14 cellular contexts compared by ENCODE assay signal in genomic region chr10:128036746-128037542, GRCh38.
DNase-seq lines count a peak whose midpoint lies in the region; ATAC-seq, FAIRE-seq and TF ChIP-seq lines count a peak whose summit lies in the region.
"Had no signal": no experiment of that assay in that cellular context is flagged by ENCODE, and none has a peak within 500 bp of the region (broad histone marks: within the 10 kb centered on the region; RNA-seq: fewer than 3 reads in every experiment).

No MANE protein-coding gene starts in this region.

- peaks cover 3% of the 10 kb centered on the region for H3K27me3 Mint-ChIP-seq in astrocyte (ENCODE audit: low read depth, unreplicated experiment)
- H3K27me3 Mint-ChIP-seq in immature natural killer cell (ENCODE audit: low read depth in 3 of 3): peaks cover 2 to 7% (median 2%) of the 10 kb centered on the region in 3 donors

- H3K4me3 Mint-ChIP-seq in astrocyte (ENCODE audit: unreplicated experiment) (no peak overlapping the region), immature natural killer cell (no peak overlapping the region)
- H3K4me3 Mint-ChIP-seq: activated CD4-positive, alpha-beta T cell treated with anti-CD3 and anti-CD28 coated beads, Interleukin-2, amount 10 ng/mL, durations not matched to agents 24 days and 14 days; type B pancreatic cell had no signal

- H3K4me2 ChIP-seq in astrocyte (ENCODE audit: low read length): peak overlapping the region; percentile 31

- intact Hi-C loops in left ventricle myocardium superior (cut with micrococcal nuclease): loop anchor here (5.0 kb wide), 1 partner anchor 35 kb away; no protein-coding TSS in a partner anchor
- intact Hi-C loops in Right ventricle myocardium superior (cut with DNase I): loop anchor here (5.0 kb wide), 1 partner anchor 35 kb away; no protein-coding TSS in a partner anchor

- TF ChIP-seq CTCF in astrocyte (IDR thresholded peaks at IDR 0.05; ENCODE audit: insufficient read depth, low read depth, low read length): no peak

- DNase-seq in left ventricle myocardium superior (no peak), Right ventricle myocardium superior (no peak), astrocyte (ENCODE audit: low read depth) (peak; percentile 54), immature natural killer cell (no peak), urothelium cell line (ENCODE audit: low spot score) (peak; percentile 52), caudate nucleus (lab: John Stamatoyannopoulos, UW) (no peak)
- DNase-seq: activated CD4-positive, alpha-beta T cell treated with anti-CD3 and anti-CD28 coated beads, Interleukin-2, amount 10 ng/mL, durations not matched to agents 24 days and 14 days; activated naive CD4-positive, alpha-beta T cell; effector CD8-positive, alpha-beta T cell; hippocampal formation; NCI-H1436 had no signal

- no peaks in the 10 kb centered on the region for H3K36me3 Mint-ChIP-seq in astrocyte (ENCODE audit: low read depth, unreplicated experiment)
- no peaks in the 10 kb centered on the region for H3K36me3 Mint-ChIP-seq in immature natural killer cell
- H3K36me3 Mint-ChIP-seq: type B pancreatic cell had no signal

- H3K27ac ChIP-seq in astrocyte (ENCODE audit: low read depth, low read length): no peak overlapping the region
- H3K27ac ChIP-seq in caudate nucleus (ENCODE audit: low read depth, low read length): no peak overlapping the region

- H3K27ac Mint-ChIP-seq in astrocyte (ENCODE audit: unreplicated experiment) (peak overlapping the region; percentile 63), immature natural killer cell (peak overlapping the region in 5 of 6 donors; percentile 21 to 59 (median 28))
- H3K27ac Mint-ChIP-seq: activated CD4-positive, alpha-beta T cell treated with anti-CD3 and anti-CD28 coated beads, Interleukin-2, amount 10 ng/mL, durations not matched to agents 24 days and 14 days; type B pancreatic cell had no signal

- no peaks in the 10 kb centered on the region for H3K36me3 ChIP-seq in astrocyte (ENCODE audit: insufficient read depth, low read length)

- H3K4me1 Mint-ChIP-seq in astrocyte (ENCODE audit: low read depth, unreplicated experiment) (peaks cover 5% of the 10 kb centered on the region), immature natural killer cell (peaks cover 4 to 13% of the 10 kb centered on the region in 2 donors)

- H3K4me3 ChIP-seq in astrocyte (ENCODE audit: insufficient read depth, low read depth, low read length): no peak overlapping the region

- no peak overlapping the region for H3K9ac ChIP-seq in astrocyte (ENCODE audit: low read length)

- ATAC-seq in left ventricle myocardium superior (peak; percentile 42), Right ventricle myocardium superior (ENCODE audit: poor library complexity) (no peak), HG02852 (IDR thresholded peaks at IDR 0.05; ENCODE audit: unreplicated experiment) (no peak), HG02623 (IDR thresholded peaks at IDR 0.05; ENCODE audit: unreplicated experiment) (no peak)

- no peaks in the 10 kb centered on the region for H3K79me2 ChIP-seq in astrocyte (ENCODE audit: insufficient read depth, low read length)

- no peaks in the 10 kb centered on the region for H3K27me3 ChIP-seq in astrocyte (ENCODE audit: insufficient read depth, low read length)

- H3K9me3 ChIP-seq in astrocyte (ENCODE audit: insufficient read depth, low read depth, low read length): no peaks in the 10 kb centered on the region

- H3K4me1 ChIP-seq in astrocyte (ENCODE audit: insufficient read depth, low read length): peaks cover 6% of the 10 kb centered on the region

- H3K9me3 Mint-ChIP-seq in astrocyte (ENCODE audit: unreplicated experiment) (no peaks in the 10 kb centered on the region), immature natural killer cell (no peaks in the 10 kb centered on the region)
- H3K9me3 Mint-ChIP-seq: activated CD4-positive, alpha-beta T cell treated with anti-CD3 and anti-CD28 coated beads, Interleukin-2, amount 10 ng/mL, durations not matched to agents 24 days and 14 days; type B pancreatic cell had no signal

- FAIRE-seq in astrocyte (lab: Jason Lieb, UNC): no peak
- FAIRE-seq in urothelium cell line (lab: Jason Lieb, UNC): no peak

- H2AFZ ChIP-seq in astrocyte (ENCODE audit: low read depth, low read length): no peak overlapping the region

- H4K20me1 ChIP-seq in astrocyte (ENCODE audit: insufficient read depth, low read length): peaks cover 33% of the 10 kb centered on the region

Comparison
In these comparisons a context has a peak if more than half of its experiments do, and no peak if none do; other contexts are left out.
1. DNase-seq: peak in astrocyte (single experiment) and urothelium cell line (single experiment); none in left ventricle myocardium superior (single experiment), Right ventricle myocardium superior (single experiment), immature natural killer cell (0 of 3) and caudate nucleus (0 of 61).